In the genomic region with DNA sequence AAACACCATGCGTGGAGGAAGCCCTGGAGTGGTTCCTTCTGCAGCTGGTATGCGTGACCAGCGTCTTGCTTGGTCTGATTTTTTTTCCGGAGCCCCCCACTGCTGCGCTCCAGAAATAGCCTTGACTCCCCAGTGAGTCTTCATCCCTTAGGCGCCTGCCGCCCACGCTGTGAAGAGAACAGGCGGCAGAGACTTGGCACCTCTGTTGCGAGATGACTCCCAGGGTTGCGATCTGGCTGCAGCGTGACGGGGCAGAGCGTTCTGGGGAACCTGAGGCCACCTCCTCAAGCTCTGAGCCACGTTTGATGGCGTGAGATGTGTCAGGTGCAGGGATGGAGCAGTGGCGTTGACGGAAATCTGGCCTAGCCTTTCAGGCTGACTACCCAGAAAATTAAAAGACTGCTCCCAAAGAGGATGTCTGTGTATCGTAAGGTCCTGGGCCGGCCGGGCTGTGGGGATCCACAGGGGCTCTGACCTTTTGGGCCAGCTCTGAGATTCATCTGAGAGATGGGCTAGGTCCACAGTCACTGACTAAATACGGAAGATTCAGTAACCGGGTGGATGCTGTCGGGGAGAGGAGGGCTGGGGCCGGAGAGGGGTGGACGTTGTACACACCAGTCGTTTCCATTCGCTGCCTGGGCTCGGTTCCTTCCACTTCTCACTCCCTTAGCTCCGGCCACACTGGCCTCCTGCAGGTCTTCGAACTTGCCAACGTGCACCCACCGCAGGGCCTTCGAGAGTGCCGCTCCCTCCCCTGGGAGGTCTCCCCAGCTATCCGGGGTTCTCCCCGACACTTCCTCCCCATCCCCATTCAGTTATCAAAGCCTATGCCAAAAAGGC, we compare ENCODE assay signal across 17 cellular contexts. TPM values are rescaled to one million over a fixed set of nuclear protein-coding genes. Genes with fewer than 3 reads are reported as not detected.
A peak's percentile ranks its signal among the peaks of the same experiment; 100 is the strongest.
DNase-seq lines count a peak whose midpoint lies in the region; ATAC-seq, FAIRE-seq and TF ChIP-seq lines count a peak whose summit lies in the region.
"Had no signal": no experiment of that assay in that cellular context is flagged by ENCODE, and none has a peak within 500 bp of the region (broad histone marks: within the 10 kb centered on the region; RNA-seq: fewer than 3 reads in every experiment).

No MANE protein-coding gene starts in this region.

- peak overlapping the region; percentile 75 to 86 for H3K27ac ChIP-seq in A549
- H3K27ac ChIP-seq in angular gyrus (ENCODE audit: low read depth, low read length): peak overlapping the region; percentile 0
- H3K27ac ChIP-seq in neuronal stem cell (replicated peaks; ENCODE audit: low read length): no peak overlapping the region
- H3K27ac ChIP-seq: breast epithelium, esophagus muscularis mucosa, WERI-Rb-1 had no signal

- H4K91ac ChIP-seq in neuronal stem cell (ENCODE audit: low read depth, low read length, poor library complexity): no peak overlapping the region

- H3K4me3 ChIP-seq in A549 (no peak overlapping the region), AG10803 (ENCODE audit: low read length) (no peak overlapping the region), neuronal stem cell (ENCODE audit: low read length in 2 of 2) (no peak overlapping the region)
- H3K4me3 ChIP-seq: breast epithelium, esophagus muscularis mucosa, thoracic aorta had no signal

- H3K18ac ChIP-seq in neuronal stem cell (ENCODE audit: low read length): peak overlapping the region; percentile 40

- TF ChIP-seq RAD21 in A549 (conservative IDR thresholded peaks at IDR 0.05 in 1 of 2, IDR thresholded peaks at IDR 0.05 in 1 of 2): no peak

- DNase-seq in A549 (ENCODE audit: low read depth in 1 of 2, low spot score in 1 of 2) (no peak), AG10803 (ENCODE audit: low read depth) (peak; percentile 10), neuronal stem cell (ENCODE audit: low spot score) (no peak), inferior parietal cortex (ENCODE audit: extremely low spot score) (no peak), germinal center (ENCODE audit: low spot score) (no peak), MV-4-11 (lab: John Stamatoyannopoulos, UW) (no peak)
- DNase-seq: glutamatergic neuron, NCI-H2081 treated with DMSO at 0.1 percent for 48 hours, NCI-H524 treated with DMSO at 0.1 percent for 48 hours, WERI-Rb-1 had no signal

- ATAC-seq in A549: peak; percentile 2 to 15; a peak in 3 of 6 replicates
- no peak for ATAC-seq in HG02759 (IDR thresholded peaks at IDR 0.05; ENCODE audit: unreplicated experiment)
- ATAC-seq: Right ventricle myocardium inferior had no signal

- H3K9me3 ChIP-seq in A549: no peaks in the 10 kb centered on the region
- H3K9me3 ChIP-seq in neuronal stem cell (replicated peaks in 1 of 2; ENCODE audit: control insufficient read depth in 2 of 2, insufficient read depth in 1 of 2, low read depth in 1 of 2, low read length in 2 of 2): no peaks in the 10 kb centered on the region
- H3K9me3 ChIP-seq: breast epithelium, esophagus muscularis mucosa, thoracic aorta had no signal

- no peak overlapping the region for H2BK120ac ChIP-seq in neuronal stem cell (ENCODE audit: low read depth, low read length)

- 85% methylated on average over 37 of the region's 37 CpGs for WGBS in A549 (ENCODE audit: missing lambda C conversion rate)
- WGBS in neuronal stem cell (ENCODE audit: extremely low coverage in 2 of 2, insufficient read length in 2 of 2, insufficient replicate concordance in 1 of 2), 2 donors: no CpG with 5 or more reads among the region's 37 CpGs

- H3K4ac ChIP-seq in neuronal stem cell (ENCODE audit: low read length): no peak overlapping the region

- TF ChIP-seq EP300 in A549 (IDR thresholded peaks at IDR 0.05): no peak

- peaks cover 3% of the 10 kb centered on the region for H3K79me1 ChIP-seq in neuronal stem cell (ENCODE audit: low read depth, low read length)

- H2AK5ac ChIP-seq in neuronal stem cell (ENCODE audit: low read depth, low read length): no peak overlapping the region

- H3K4me2 ChIP-seq in A549 (no peak overlapping the region), neuronal stem cell (ENCODE audit: insufficient read depth, low read length, poor library complexity, severe bottlenecking) (no peak overlapping the region)

- H3K23ac ChIP-seq in neuronal stem cell (ENCODE audit: low read depth, low read length, poor library complexity): no peak overlapping the region

- peaks cover 18 to 41% of the 10 kb centered on the region in 2 donors for H3K36me3 ChIP-seq in neuronal stem cell (replicated peaks in 1 of 2; ENCODE audit: control insufficient read depth in 2 of 2, insufficient read depth in 2 of 2, low read length in 2 of 2)
- H3K36me3 ChIP-seq: WERI-Rb-1 had no signal

- H3K27me3 ChIP-seq in neuronal stem cell (ENCODE audit: control insufficient read depth in 3 of 3, insufficient read depth in 3 of 3, low read depth in 1 of 3, low read length in 3 of 3): no peaks in the 10 kb centered on the region
- H3K27me3 ChIP-seq: breast epithelium, esophagus muscularis mucosa had no signal

- no peak overlapping the region for H2AFZ ChIP-seq in neuronal stem cell (ENCODE audit: low read length)

- no peak for TF ChIP-seq CTCF in A549 (IDR thresholded peaks at IDR 0.05)
- TF ChIP-seq CTCF in AG10803 (conservative IDR thresholded peaks at IDR 0.05; ENCODE audit: low read length): no peak

- POLR2A ChIA-PET in A549 (lab: Yijun Ruan, JAX): interaction anchor here (1.2 to 2.9 kb wide), 2 partner anchors 34 kb away, joined by 3 to 16 read pairs; a partner anchor contains a TSS

- H2BK15ac ChIP-seq in neuronal stem cell (ENCODE audit: low read length): no peak overlapping the region

- H3K9ac ChIP-seq in neuronal stem cell (ENCODE audit: low read depth, low read length, poor library complexity): peak overlapping the region; percentile 38

- no peak overlapping the region for H2BK5ac ChIP-seq in neuronal stem cell (ENCODE audit: low read length)

- no peak for FAIRE-seq in A549 (lab: Jason Lieb, UNC)
- FAIRE-seq: GM19239 had no signal

- H4K8ac ChIP-seq in neuronal stem cell (ENCODE audit: low read depth, low read length): no peak overlapping the region

- H2BK12ac ChIP-seq in neuronal stem cell (ENCODE audit: low read length): no peak overlapping the region

- H3K14ac ChIP-seq in neuronal stem cell (ENCODE audit: low read length): peak overlapping the region; percentile 25

- CTCF ChIA-PET in A549 (lab: Yijun Ruan, JAX): interaction anchor here (0.8 to 3.5 kb wide), 4 partner anchors 29 to 165 kb away, joined by 3 to 21 read pairs (median 7); a partner anchor contains a TSS

- TF ChIP-seq POLR2A in A549 (IDR thresholded peaks at IDR 0.05; ENCODE audit: low read length): no peak

- H3K4me1 ChIP-seq in A549 (peaks cover 76% of the 10 kb centered on the region), neuronal stem cell (ENCODE audit: control insufficient read depth in 2 of 2, insufficient read depth in 1 of 2, low read depth in 1 of 2, low read length in 2 of 2) (no peaks in the 10 kb centered on the region)

TF ChIP-seq in A549, 52 proteins besides CTCF, POLR2A, EP300 and RAD21 (continues in another document):
- TF ChIP-seq, protein P1, sequence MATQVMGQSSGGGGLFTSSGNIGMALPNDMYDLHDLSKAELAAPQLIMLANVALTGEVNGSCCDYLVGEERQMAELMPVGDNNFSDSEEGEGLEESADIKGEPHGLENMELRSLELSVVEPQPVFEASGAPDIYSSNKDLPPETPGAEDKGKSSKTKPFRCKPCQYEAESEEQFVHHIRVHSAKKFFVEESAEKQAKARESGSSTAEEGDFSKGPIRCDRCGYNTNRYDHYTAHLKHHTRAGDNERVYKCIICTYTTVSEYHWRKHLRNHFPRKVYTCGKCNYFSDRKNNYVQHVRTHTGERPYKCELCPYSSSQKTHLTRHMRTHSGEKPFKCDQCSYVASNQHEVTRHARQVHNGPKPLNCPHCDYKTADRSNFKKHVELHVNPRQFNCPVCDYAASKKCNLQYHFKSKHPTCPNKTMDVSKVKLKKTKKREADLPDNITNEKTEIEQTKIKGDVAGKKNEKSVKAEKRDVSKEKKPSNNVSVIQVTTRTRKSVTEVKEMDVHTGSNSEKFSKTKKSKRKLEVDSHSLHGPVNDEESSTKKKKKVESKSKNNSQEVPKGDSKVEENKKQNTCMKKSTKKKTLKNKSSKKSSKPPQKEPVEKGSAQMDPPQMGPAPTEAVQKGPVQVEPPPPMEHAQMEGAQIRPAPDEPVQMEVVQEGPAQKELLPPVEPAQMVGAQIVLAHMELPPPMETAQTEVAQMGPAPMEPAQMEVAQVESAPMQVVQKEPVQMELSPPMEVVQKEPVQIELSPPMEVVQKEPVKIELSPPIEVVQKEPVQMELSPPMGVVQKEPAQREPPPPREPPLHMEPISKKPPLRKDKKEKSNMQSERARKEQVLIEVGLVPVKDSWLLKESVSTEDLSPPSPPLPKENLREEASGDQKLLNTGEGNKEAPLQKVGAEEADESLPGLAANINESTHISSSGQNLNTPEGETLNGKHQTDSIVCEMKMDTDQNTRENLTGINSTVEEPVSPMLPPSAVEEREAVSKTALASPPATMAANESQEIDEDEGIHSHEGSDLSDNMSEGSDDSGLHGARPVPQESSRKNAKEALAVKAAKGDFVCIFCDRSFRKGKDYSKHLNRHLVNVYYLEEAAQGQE (IDR thresholded peaks at IDR 0.05): 0 out of 2 replicates have a peak, but pooled peaks have one; percentile 16
- TF ChIP-seq HOXB13 (CRISPR knock-in tag; IDR thresholded peaks at IDR 0.05; ENCODE audit: low read depth): no peak
- TF ChIP-seq, protein P2, sequence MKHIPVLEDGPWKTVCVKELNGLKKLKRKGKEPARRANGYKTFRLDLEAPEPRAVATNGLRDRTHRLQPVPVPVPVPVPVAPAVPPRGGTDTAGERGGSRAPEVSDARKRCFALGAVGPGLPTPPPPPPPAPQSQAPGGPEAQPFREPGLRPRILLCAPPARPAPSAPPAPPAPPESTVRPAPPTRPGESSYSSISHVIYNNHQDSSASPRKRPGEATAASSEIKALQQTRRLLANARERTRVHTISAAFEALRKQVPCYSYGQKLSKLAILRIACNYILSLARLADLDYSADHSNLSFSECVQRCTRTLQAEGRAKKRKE (CRISPR knock-in tag; IDR thresholded peaks at IDR 0.05; ENCODE audit: low read depth): no peak
- no peak for TF ChIP-seq EHMT2 (IDR thresholded peaks at IDR 0.05; ENCODE audit: low read depth)
- no peak for TF ChIP-seq SMC3 (IDR thresholded peaks at IDR 0.05)
- no peak for TF ChIP-seq RCOR1 (IDR thresholded peaks at IDR 0.05; ENCODE audit: low read depth, low read length)

RNA-seq across cellular contexts. Expression of a gene that starts 33.8 kb away (rescaled TPM):
- polyA plus RNA-seq in A549 (2011; rRNA removed): 139 and 151 TPM in 2 replicates
- polyA plus RNA-seq in A549 (2012; cell fraction: cytosol; rRNA removed): 236 and 256 TPM in 2 replicates
- polyA plus RNA-seq in A549 (2012; cell fraction: nucleus; rRNA removed): 551 and 642 TPM in 2 replicates
- 200 to 232 TPM (median 220 TPM) in 3 replicates for polyA plus RNA-seq in A549 (2017; fragmentation: RNase III; extraction: RNeasy Plus Mini Kit Qiagen cat#74134 plus additional on column Dnase treatment)
- polyA minus RNA-seq in A549 (2011; rRNA and poly(A)+ RNA removed): 127 and 177 TPM in 2 replicates
- 11.4 TPM for polyA plus RNA-seq in neuronal stem cell (2013, experiment 1 of 2)
- 11.8 TPM for polyA plus RNA-seq in neuronal stem cell (2013, experiment 2 of 2)
